25 cellular contexts compared by ENCODE assay signal in the genomic region with DNA sequence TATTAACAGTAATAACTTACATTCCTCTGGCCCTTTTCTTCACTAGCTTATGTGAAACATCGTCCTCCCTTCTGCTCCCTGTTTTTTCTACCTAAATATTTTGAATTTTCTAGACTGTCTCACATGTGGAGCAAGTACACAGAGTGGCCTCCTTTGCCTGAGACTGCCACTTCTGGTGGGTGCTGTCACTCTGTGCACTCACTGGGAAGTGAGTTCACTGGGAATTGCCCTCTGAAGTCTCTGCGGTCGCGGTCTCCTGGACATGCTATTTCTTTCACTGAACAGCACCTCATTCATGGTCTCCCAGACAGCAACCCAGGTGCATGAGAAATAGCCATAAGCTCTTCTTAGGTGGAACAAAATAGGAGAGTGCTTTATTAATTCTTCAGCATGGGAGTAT.
"Had no signal": no experiment of that assay in that cellular context is flagged by ENCODE, and none has a peak within 500 bp of the region (broad histone marks: within the 10 kb centered on the region; RNA-seq: fewer than 3 reads in every experiment).

No MANE protein-coding gene starts in this region.

- H3K27me3 ChIP-seq: ascending aorta, body of pancreas, SJCRH30 had no signal

- H3K36me3 Mint-ChIP-seq: activated naive CD4-positive, alpha-beta T cell treated with anti-CD3 and anti-CD28 coated beads, Interleukin-2, amount 50 U/mL, for 72 hours had no signal

- DNase-seq: activated CD4-positive, alpha-beta T cell treated with anti-CD3 and anti-CD28 coated beads for 36 hours; activated CD4-positive, alpha-beta T cell treated with anti-CD3 and anti-CD28 coated beads, Interleukin-2, amount 50 U/mL, for 1 hour; activated CD8-positive, alpha-beta memory T cell treated with anti-CD3 and anti-CD28 coated beads, Interleukin-2, amount 50 U/mL, for 4 hours; activated CD8-positive, alpha-beta T cell treated with anti-CD3 and anti-CD28 coated beads for 36 hours; activated naive CD4-positive, alpha-beta T cell treated with Interleukin-2 at 50 U/mL for 16 hours; activated naive CD8-positive, alpha-beta T cell treated with anti-CD3 and anti-CD28 coated beads, Interleukin-2, amount 50 U/mL, for 24 hours; amniotic stem cell; body of pancreas; NCI-H1092 treated with DMSO at 0.1 percent for 48 hours; NCI-H1417 treated with DMSO at 0.1 percent for 48 hours; NCI-H1694; NCI-H2029; NCI-H2107; NCI-H2171 treated with DMSO at 0.1 percent for 48 hours; NCI-H345; NCI-H510A; NCI-H526 treated with DMSO at 0.1 percent for 48 hours; NCI-H82; SJCRH30; SK-N-SH; T-helper 1 cell; WERI-Rb-1 had no signal

- H3K27ac Mint-ChIP-seq: activated CD4-positive, alpha-beta T cell treated with anti-CD3 and anti-CD28 coated beads for 36 hours; activated CD8-positive, alpha-beta T cell treated with anti-CD3 and anti-CD28 coated beads for 36 hours; activated naive CD4-positive, alpha-beta T cell treated with anti-CD3 and anti-CD28 coated beads, Interleukin-2, amount 50 U/mL, for 72 hours; activated naive CD8-positive, alpha-beta T cell treated with anti-CD3 and anti-CD28 coated beads, Interleukin-2, amount 50 U/mL, for 24 hours had no signal

- H3K4me3 ChIP-seq: ascending aorta, body of pancreas, SJCRH30 had no signal

- H3K9me3 ChIP-seq: ascending aorta, body of pancreas, SJCRH30, SK-N-SH had no signal

- H3K9me3 Mint-ChIP-seq: activated naive CD8-positive, alpha-beta T cell treated with anti-CD3 and anti-CD28 coated beads, Interleukin-2, amount 50 U/mL, for 24 hours had no signal

- H3K4me1 Mint-ChIP-seq: activated CD4-positive, alpha-beta T cell treated with anti-CD3 and anti-CD28 coated beads for 36 hours; activated naive CD8-positive, alpha-beta T cell treated with anti-CD3 and anti-CD28 coated beads, Interleukin-2, amount 50 U/mL, for 24 hours had no signal

- H3K36me3 ChIP-seq: ascending aorta, SJCRH30, WERI-Rb-1 had no signal

- H3K4me1 ChIP-seq: ascending aorta, body of pancreas, SJCRH30 had no signal

- H3K27me3 Mint-ChIP-seq: activated CD4-positive, alpha-beta T cell treated with anti-CD3 and anti-CD28 coated beads for 36 hours; activated CD8-positive, alpha-beta T cell treated with anti-CD3 and anti-CD28 coated beads for 36 hours; activated naive CD8-positive, alpha-beta T cell treated with anti-CD3 and anti-CD28 coated beads, Interleukin-2, amount 50 U/mL, for 24 hours had no signal

- H3K27ac ChIP-seq: ascending aorta, body of pancreas, KMS-11, SJCRH30, WERI-Rb-1 had no signal

- H3K4me3 Mint-ChIP-seq: activated CD4-positive, alpha-beta T cell treated with anti-CD3 and anti-CD28 coated beads for 36 hours; activated CD8-positive, alpha-beta T cell treated with anti-CD3 and anti-CD28 coated beads for 36 hours; activated naive CD8-positive, alpha-beta T cell treated with anti-CD3 and anti-CD28 coated beads, Interleukin-2, amount 50 U/mL, for 24 hours had no signal
